ENCODE assay signal across 11 cellular contexts in genomic region chr1:183461350-183461749, GRCh38. TPM values are rescaled to one million over a fixed set of nuclear protein-coding genes. Genes with fewer than 3 reads are reported as not detected.
DNase-seq lines count a peak whose midpoint lies in the region; ATAC-seq and TF ChIP-seq lines count a peak whose summit lies in the region.
"Had no signal": no experiment of that assay in that cellular context is flagged by ENCODE, and none has a peak within 500 bp of the region (broad histone marks: within the 10 kb centered on the region; RNA-seq: fewer than 3 reads in every experiment).

No MANE protein-coding gene starts in this region.

- peaks cover 13% of the 10 kb centered on the region for H3K79me1 ChIP-seq in trophoblast cell (ENCODE audit: low read length)

- no peaks in the 10 kb centered on the region for H3K27me3 ChIP-seq in GM23338 (ENCODE audit: insufficient read depth)
- no peaks in the 10 kb centered on the region for H3K27me3 ChIP-seq in trophoblast cell (ENCODE audit: insufficient read depth, low read length)
- H3K27me3 ChIP-seq in effector memory CD4-positive, alpha-beta T cell (replicated peaks; ENCODE audit: control insufficient read depth, insufficient read depth, low read length, poor library complexity, severe bottlenecking) = peaks cover 5% of the 10 kb centered on the region

- H2BK120ac ChIP-seq in trophoblast cell (ENCODE audit: insufficient read depth, low read length, poor library complexity) = peak overlapping the region; percentile 93

- no peak overlapping the region for H2AK5ac ChIP-seq in trophoblast cell (ENCODE audit: low read length)

- no peaks in the 10 kb centered on the region for H3K9me3 ChIP-seq in trophoblast cell (ENCODE audit: insufficient read depth, low read depth, low read length)
- no peaks in the 10 kb centered on the region for H3K9me3 ChIP-seq in effector memory CD4-positive, alpha-beta T cell (ENCODE audit: control insufficient read depth, low read length)

- H3K27ac Mint-ChIP-seq in GM23338 = peak overlapping the region; percentile 87

- H3K4me1 ChIP-seq in GM23338 (ENCODE audit: insufficient read depth) (peaks cover 24% of the 10 kb centered on the region; the same call in 1 of the 2 replicates), trophoblast cell (ENCODE audit: control insufficient read depth in 1 of 2, insufficient read depth in 2 of 2, low read length in 2 of 2) (peaks cover 6 to 9% of the 10 kb centered on the region in 2 experiments)
- H3K4me1 ChIP-seq in effector memory CD4-positive, alpha-beta T cell (ENCODE audit: control insufficient read depth, insufficient read depth, low read length, poor library complexity, severe bottlenecking) = no peaks in the 10 kb centered on the region

- no peak overlapping the region for H3K4ac ChIP-seq in trophoblast cell (ENCODE audit: low read depth, low read length)

- H3F3A ChIP-seq in GM23338 (replicated peaks; ENCODE audit: low read depth) = no peaks in the 10 kb centered on the region

- H3K79me2 ChIP-seq in GM23338 (replicated peaks; ENCODE audit: insufficient read depth) = no peaks in the 10 kb centered on the region
- peaks cover 2% of the 10 kb centered on the region for H3K79me2 ChIP-seq in trophoblast cell (ENCODE audit: control insufficient read depth, insufficient read depth, low read length, poor library complexity)

- no peak overlapping the region for H3K14ac ChIP-seq in trophoblast cell (ENCODE audit: low read length)

- peak overlapping the region; percentile 36 for H3K4me3 Mint-ChIP-seq in GM23338

- peaks cover 13% of the 10 kb centered on the region for H3K27me3 Mint-ChIP-seq in GM23338 (ENCODE audit: insufficient read depth, low read depth, poor library complexity)

- H3K36me3 ChIP-seq in GM23338 (ENCODE audit: insufficient read depth) (no peaks in the 10 kb centered on the region), trophoblast cell (ENCODE audit: control insufficient read depth in 1 of 2, insufficient read depth in 2 of 2, low read length in 2 of 2) (no peaks in the 10 kb centered on the region)
- no peaks in the 10 kb centered on the region for H3K36me3 ChIP-seq in effector memory CD4-positive, alpha-beta T cell (ENCODE audit: control insufficient read depth, insufficient read depth, low read length)

- H3K36me3 Mint-ChIP-seq in GM23338 (ENCODE audit: low read depth) = peaks cover 4% of the 10 kb centered on the region; the same call in 1 of the 3 replicates

- no peak overlapping the region for H4K8ac ChIP-seq in trophoblast cell (ENCODE audit: low read depth, low read length)

- WGBS in trophoblast cell (ENCODE audit: extremely low coverage, insufficient coverage, insufficient read length) = no CpG with 5 or more reads among the region's 1 CpG

- H3K4me1 Mint-ChIP-seq in GM23338 = peaks cover 30% of the 10 kb centered on the region

- H3K4me3 ChIP-seq in GM23338 (0 out of 2 replicates have a peak overlapping the region, but pooled peaks have one; percentile 4), trophoblast cell (ENCODE audit: low read depth, low read length) (no peak overlapping the region)
- no peak overlapping the region for H3K4me3 ChIP-seq in effector memory CD4-positive, alpha-beta T cell (ENCODE audit: insufficient read depth, low read depth, low read length, poor library complexity, severe bottlenecking)

- no peak overlapping the region for H2BK5ac ChIP-seq in trophoblast cell (ENCODE audit: low read depth, low read length, poor library complexity)

- no peak for TF ChIP-seq CTCF in GM23338 (conservative IDR thresholded peaks at IDR 0.05; ENCODE audit: low read depth in 2 of 2)

- peak overlapping the region; percentile 6 for H3K4me2 ChIP-seq in GM23338
- H3K4me2 ChIP-seq in trophoblast cell (ENCODE audit: low read length) = peak overlapping the region; percentile 32

- H3K23ac ChIP-seq in trophoblast cell (ENCODE audit: low read length) = no peak overlapping the region

- H2AFZ ChIP-seq in GM23338 (no peak overlapping the region), trophoblast cell (ENCODE audit: insufficient read depth, low read length, poor library complexity) (no peak overlapping the region)

- no peak overlapping the region for H4K12ac ChIP-seq in trophoblast cell (ENCODE audit: low read depth, low read length)

- ATAC-seq in GM23338 (peak; percentile 64), GM18519 (IDR thresholded peaks at IDR 0.05; ENCODE audit: low FRiP score, unreplicated experiment) (no peak), HG03095 (IDR thresholded peaks at IDR 0.05; ENCODE audit: unreplicated experiment) (no peak), GM19035 (IDR thresholded peaks at IDR 0.05; ENCODE audit: unreplicated experiment) (no peak)

- H3K27ac ChIP-seq in GM23338 (ENCODE audit: low read depth) = peak overlapping the region; percentile 89
- H3K27ac ChIP-seq in epithelial cell of prostate = peak overlapping the region; percentile 66
- peak overlapping the region; percentile 98 for H3K27ac ChIP-seq in trophoblast cell (ENCODE audit: low read depth, low read length)
- no peak overlapping the region for H3K27ac ChIP-seq in effector memory CD4-positive, alpha-beta T cell (ENCODE audit: insufficient read depth, low read length, poor library complexity, severe bottlenecking)

- DNase-seq in GM23338 (ENCODE audit: low spot score) = peak; percentile 93
- DNase-seq in OCI-M1 (lab: John Stamatoyannopoulos, UW) = peak; percentile 90
- no peak for DNase-seq in epithelial cell of prostate (ENCODE audit: low read depth, low spot score)
- peak; percentile 85 to 98 for DNase-seq in trophoblast cell
- DNase-seq in effector memory CD4-positive, alpha-beta T cell = no peak
- DNase-seq: activated CD8-positive, alpha-beta memory T cell treated with anti-CD3 and anti-CD28 coated beads, Interleukin-2, amount 50 U/mL, for 48 hours; NCI-H1048; NCI-H82 had no signal

- 0 out of 2 replicates have a peak, but pooled peaks cover 4% of the 10 kb centered on the region for H3K9me2 ChIP-seq in GM23338 (ENCODE audit: insufficient read depth)

- H4K91ac ChIP-seq in trophoblast cell (ENCODE audit: low read depth, low read length) = no peak overlapping the region

- no peak overlapping the region for H3K18ac ChIP-seq in trophoblast cell (ENCODE audit: low read length)

- H3K9ac ChIP-seq in trophoblast cell (ENCODE audit: low read length) = no peak overlapping the region

- H3K9me3 Mint-ChIP-seq in GM23338 = peaks cover 3% of the 10 kb centered on the region; the same call in 2 of the 3 replicates

- H4K20me1 ChIP-seq in GM23338 (replicated peaks; ENCODE audit: insufficient read depth) = no peaks in the 10 kb centered on the region

- H2BK12ac ChIP-seq in trophoblast cell (ENCODE audit: low read length) = no peak overlapping the region

RNA-seq across cellular contexts. Expression of gene SMG7, which starts 10.9 kb away (rescaled TPM):
- total RNA-seq in GM23338 (2014; rRNA removed; shearing (Covaris generic)) = 79.4 and 96.4 TPM in 2 replicates
- 33.0 and 33.2 TPM in 2 replicates for polyA plus RNA-seq in GM23338 (2016; fragmentation: Nextera tagmentation; extraction: Ambion mirVana)
- 104 and 105 TPM in 2 replicates for polyA plus RNA-seq in trophoblast cell (2013)

RNA-seq across cellular contexts. Expression of gene NMNAT2, which starts 43.2 kb away (rescaled TPM):
- total RNA-seq in GM23338 (2014; rRNA removed; shearing (Covaris generic)) = 8.5 and 10.0 TPM in 2 replicates
- polyA plus RNA-seq in GM23338 (2016; fragmentation: Nextera tagmentation; extraction: Ambion mirVana) = 3.6 and 3.8 TPM in 2 replicates
- 39.8 and 40.2 TPM in 2 replicates for polyA plus RNA-seq in trophoblast cell (2013)

Comparison
In these comparisons a context has a peak if more than half of its experiments do, and no peak if none do; other contexts are left out.
1. DNase-seq: peak in GM23338 (single experiment), OCI-M1 (single experiment) and trophoblast cell (2 of 2); none in epithelial cell of prostate (single experiment) and effector memory CD4-positive, alpha-beta T cell (0 of 3).